10 cellular contexts compared by ENCODE assay signal in the genomic region with DNA sequence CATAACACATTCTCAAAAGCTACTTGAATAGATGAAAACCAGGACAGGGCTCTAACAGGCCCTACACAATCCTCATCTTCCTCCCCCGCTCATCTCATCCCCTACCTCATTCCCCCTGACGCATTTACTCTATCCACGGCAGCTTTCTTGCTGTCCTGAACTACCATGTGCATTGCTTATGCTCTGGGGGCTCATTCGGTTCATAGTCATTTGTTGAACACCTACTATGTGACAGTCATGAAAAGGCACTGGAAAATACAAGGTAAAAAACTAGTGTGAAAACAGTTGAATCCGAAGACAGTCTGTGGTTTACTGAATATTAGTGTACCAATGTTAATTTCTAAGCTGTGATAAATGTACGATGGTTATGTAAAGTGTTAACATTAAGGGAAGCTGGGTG. TPM values are rescaled to one million over a fixed set of nuclear protein-coding genes. Genes with fewer than 3 reads are reported as not detected.
DNase-seq lines count a peak whose midpoint lies in the region; ATAC-seq lines count a peak whose summit lies in the region.
"Had no signal": no experiment of that assay in that cellular context is flagged by ENCODE, and none has a peak within 500 bp of the region (broad histone marks: within the 10 kb centered on the region; RNA-seq: fewer than 3 reads in every experiment).

No MANE protein-coding gene starts in this region.

- H3K27me3 Mint-ChIP-seq in T-helper 1 cell treated with Interleukin-12 subunit alpha and Interleukin-12 subunit beta and Interleukin-4 antibody, amounts not matched to agents 30 μg/mL and 1 μg/mL, for 36 hours (ENCODE audit: low read depth) = no peaks in the 10 kb centered on the region
- no peaks in the 10 kb centered on the region for H3K27me3 Mint-ChIP-seq in activated T-helper 1 cell treated with anti-CD3 and anti-CD28 coated beads, Interleukin-12 subunit alpha, Interleukin-12 subunit beta, Interleukin-2, Interleukin-4 antibody, amounts not matched to agents 30 ng/mL and 10 ng/mL and 1 ng/mL, durations not matched to agents 14 hours and 24 hours and 36 hours (ENCODE audit: insufficient read depth)
- H3K27me3 Mint-ChIP-seq in stimulated activated naive B cell treated with anti-CD40 and anti-IgM and Interleukin-4, amounts not matched to agents 10 μg/mL and 1 μg/mL and 100 μg/mL, for 72 hours = no peaks in the 10 kb centered on the region

- DNase-seq in T-helper 1 cell (no peak), HuH-7 (ENCODE audit: low spot score) (no peak), glomerular visceral epithelial cell (ENCODE audit: extremely low spot score) (no peak)
- DNase-seq in activated T-helper 1 cell treated with anti-CD3 and anti-CD28 coated beads, Interleukin-12 subunit alpha, Interleukin-12 subunit beta, Interleukin-2, Interleukin-4 antibody, amounts not matched to agents 30 ng/mL and 10 ng/mL and 1 ng/mL, durations not matched to agents 14 hours and 24 hours and 36 hours (ENCODE audit: low spot score) = no peak
- no peak for DNase-seq in stimulated activated naive B cell treated with anti-CD40 and anti-IgM and Interleukin-4, amounts not matched to agents 10 μg/mL and 1 μg/mL and 100 μg/mL, for 72 hours
- DNase-seq in stimulated activated CD4-positive, alpha-beta T cell treated with anti-CD3 and anti-CD28 coated beads, Interleukin-12 subunit alpha, Interleukin-12 subunit beta, amount 100 ng/mL, for 4 hours = no peak
- DNase-seq: aorta, NCI-H510A had no signal

- peaks cover 18% of the 10 kb centered on the region for H3K36me3 Mint-ChIP-seq in T-helper 1 cell treated with Interleukin-12 subunit alpha and Interleukin-12 subunit beta and Interleukin-4 antibody, amounts not matched to agents 30 μg/mL and 1 μg/mL, for 36 hours (ENCODE audit: low read depth)
- peaks cover 15% of the 10 kb centered on the region for H3K36me3 Mint-ChIP-seq in activated T-helper 1 cell treated with anti-CD3 and anti-CD28 coated beads, Interleukin-12 subunit alpha, Interleukin-12 subunit beta, Interleukin-2, Interleukin-4 antibody, amounts not matched to agents 30 ng/mL and 10 ng/mL and 1 ng/mL, durations not matched to agents 14 hours and 24 hours and 36 hours (ENCODE audit: low read depth)
- peaks cover 4 to 15% of the 10 kb centered on the region in 2 donors for H3K36me3 Mint-ChIP-seq in stimulated activated naive B cell treated with anti-CD40 and anti-IgM and Interleukin-4, amounts not matched to agents 10 μg/mL and 1 μg/mL and 100 μg/mL, for 72 hours

- H3K4me1 Mint-ChIP-seq in T-helper 1 cell treated with Interleukin-12 subunit alpha and Interleukin-12 subunit beta and Interleukin-4 antibody, amounts not matched to agents 30 μg/mL and 1 μg/mL, for 36 hours (ENCODE audit: low read depth) = peaks cover 31% of the 10 kb centered on the region
- H3K4me1 Mint-ChIP-seq in activated T-helper 1 cell treated with anti-CD3 and anti-CD28 coated beads, Interleukin-12 subunit alpha, Interleukin-12 subunit beta, Interleukin-2, Interleukin-4 antibody, amounts not matched to agents 30 ng/mL and 10 ng/mL and 1 ng/mL, durations not matched to agents 14 hours and 24 hours and 36 hours (ENCODE audit: low read depth) = peaks cover 37% of the 10 kb centered on the region
- H3K4me1 Mint-ChIP-seq in stimulated activated naive B cell treated with anti-CD40 and anti-IgM and Interleukin-4, amounts not matched to agents 10 μg/mL and 1 μg/mL and 100 μg/mL, for 72 hours = peaks cover 18 to 42% of the 10 kb centered on the region in 2 donors

- H3K9me3 ChIP-seq in iPS-18c (ENCODE audit: control insufficient read depth, insufficient read depth, low read length) = no peaks in the 10 kb centered on the region

- peak overlapping the region; percentile 94 for H3K4me3 Mint-ChIP-seq in T-helper 1 cell treated with Interleukin-12 subunit alpha and Interleukin-12 subunit beta and Interleukin-4 antibody, amounts not matched to agents 30 μg/mL and 1 μg/mL, for 36 hours
- peak overlapping the region; percentile 99 for H3K4me3 Mint-ChIP-seq in activated T-helper 1 cell treated with anti-CD3 and anti-CD28 coated beads, Interleukin-12 subunit alpha, Interleukin-12 subunit beta, Interleukin-2, Interleukin-4 antibody, amounts not matched to agents 30 ng/mL and 10 ng/mL and 1 ng/mL, durations not matched to agents 14 hours and 24 hours and 36 hours
- H3K4me3 Mint-ChIP-seq in stimulated activated naive B cell treated with anti-CD40 and anti-IgM and Interleukin-4, amounts not matched to agents 10 μg/mL and 1 μg/mL and 100 μg/mL, for 72 hours = peak overlapping the region; percentile 97 to 99

- no peaks in the 10 kb centered on the region for H3K9me3 Mint-ChIP-seq in T-helper 1 cell treated with Interleukin-12 subunit alpha and Interleukin-12 subunit beta and Interleukin-4 antibody, amounts not matched to agents 30 μg/mL and 1 μg/mL, for 36 hours
- no peaks in the 10 kb centered on the region for H3K9me3 Mint-ChIP-seq in activated T-helper 1 cell treated with anti-CD3 and anti-CD28 coated beads, Interleukin-12 subunit alpha, Interleukin-12 subunit beta, Interleukin-2, Interleukin-4 antibody, amounts not matched to agents 30 ng/mL and 10 ng/mL and 1 ng/mL, durations not matched to agents 14 hours and 24 hours and 36 hours
- no peaks in the 10 kb centered on the region for H3K9me3 Mint-ChIP-seq in stimulated activated naive B cell treated with anti-CD40 and anti-IgM and Interleukin-4, amounts not matched to agents 10 μg/mL and 1 μg/mL and 100 μg/mL, for 72 hours

- intact Hi-C loops in activated T-helper 1 cell treated with anti-CD3 and anti-CD28 coated beads, Interleukin-12 subunit alpha, Interleukin-12 subunit beta, Interleukin-2, Interleukin-4 antibody, amounts not matched to agents 30 ng/mL and 10 ng/mL and 1 ng/mL, durations not matched to agents 14 hours and 24 hours and 36 hours (cut with micrococcal nuclease) = loop anchor here (1.0 to 5.0 kb wide), 7 partner anchors 19 to 274 kb away; a partner anchor contains a TSS

- peak overlapping the region; percentile 98 for H3K27ac Mint-ChIP-seq in T-helper 1 cell treated with Interleukin-12 subunit alpha and Interleukin-12 subunit beta and Interleukin-4 antibody, amounts not matched to agents 30 μg/mL and 1 μg/mL, for 36 hours
- peak overlapping the region; percentile 98 for H3K27ac Mint-ChIP-seq in activated T-helper 1 cell treated with anti-CD3 and anti-CD28 coated beads, Interleukin-12 subunit alpha, Interleukin-12 subunit beta, Interleukin-2, Interleukin-4 antibody, amounts not matched to agents 30 ng/mL and 10 ng/mL and 1 ng/mL, durations not matched to agents 14 hours and 24 hours and 36 hours
- peak overlapping the region; percentile 99 for H3K27ac Mint-ChIP-seq in stimulated activated naive B cell treated with anti-CD40 and anti-IgM and Interleukin-4, amounts not matched to agents 10 μg/mL and 1 μg/mL and 100 μg/mL, for 72 hours

- H3K4me3 ChIP-seq in iPS-18c (ENCODE audit: insufficient read depth, low read depth, low read length) = peak overlapping the region; percentile 67

- no peak for ATAC-seq in stimulated activated naive B cell treated with anti-CD40 and anti-IgM and Interleukin-4, amounts not matched to agents 10 μg/mL and 1 μg/mL and 100 μg/mL, for 72 hours (replicated peaks)

RNA-seq across cellular contexts. Expression of a gene that starts 0.8 kb away (rescaled TPM):
- total RNA-seq in activated T-helper 1 cell treated with anti-CD3 and anti-CD28 coated beads, Interleukin-12 subunit alpha, Interleukin-12 subunit beta, Interleukin-2, Interleukin-4 antibody, amounts not matched to agents 30 ng/mL and 10 ng/mL and 1 ng/mL, durations not matched to agents 14 hours and 24 hours and 36 hours = 50.7 and 53.8 TPM in 2 replicates

RNA-seq across cellular contexts. Expression of a gene that starts 2.7 kb away (rescaled TPM):
- 87.3 and 101 TPM in 2 replicates for total RNA-seq in activated T-helper 1 cell treated with anti-CD3 and anti-CD28 coated beads, Interleukin-12 subunit alpha, Interleukin-12 subunit beta, Interleukin-2, Interleukin-4 antibody, amounts not matched to agents 30 ng/mL and 10 ng/mL and 1 ng/mL, durations not matched to agents 14 hours and 24 hours and 36 hours
